In genomic region chr19:45460807-45461347, GRCh38 we compare ENCODE assay signal across 1 cellular context.
TF ChIP-seq lines count a peak whose summit lies in the region.

No MANE protein-coding gene starts in this region.

TF ChIP-seq in HepG2, 621 proteins besides CTCF, POLR2A, EP300 and RAD21:
- TF ChIP-seq BHLHE40 (IDR thresholded peaks at IDR 0.05; ENCODE audit: low read length), result peak; percentile 82
- TF ChIP-seq EHMT2 (IDR thresholded peaks at IDR 0.05; ENCODE audit: borderline replicate concordance, low read depth, low read length), result no peak
- TF ChIP-seq ZFP36 (IDR thresholded peaks at IDR 0.05; ENCODE audit: borderline replicate concordance, low read depth, low read length, partially characterized antibody), result peak; percentile 22
